1 cellular context compared by ENCODE assay signal in genomic region chr2:128306081-128306930, GRCh38.
TF ChIP-seq lines count a peak whose summit lies in the region.

No MANE protein-coding gene starts in this region.

TF ChIP-seq in HepG2, 621 proteins besides CTCF, POLR2A, EP300 and RAD21 (continued from another document and continues in another):
- TF ChIP-seq E2F5 (CRISPR knock-in tag; conservative IDR thresholded peaks at IDR 0.05) (no peak), SNAPC5 (CRISPR knock-in tag; IDR thresholded peaks at IDR 0.05; ENCODE audit: borderline replicate concordance) (no peak), SNRNP70 (IDR thresholded peaks at IDR 0.05; ENCODE audit: low read depth, low read length) (no peak), MEIS1 (CRISPR knock-in tag; IDR thresholded peaks at IDR 0.05; ENCODE audit: borderline replicate concordance) (no peak), FOXM1 (CRISPR knock-in tag; IDR thresholded peaks at IDR 0.05) (no peak; the same call in 1 of the 2 replicates), SMAD3 (CRISPR knock-in tag; IDR thresholded peaks at IDR 0.05) (peak; percentile 93), ISL2 (CRISPR knock-in tag; IDR thresholded peaks at IDR 0.05) (peak; percentile 93), SOX6 (IDR thresholded peaks at IDR 0.05) (no peak), SOX6 (CRISPR knock-in tag; IDR thresholded peaks at IDR 0.05) (peak; percentile 93), XBP1 (CRISPR knock-in tag; IDR thresholded peaks at IDR 0.05) (no peak), ZNF136 (CRISPR knock-in tag; IDR thresholded peaks at IDR 0.05; ENCODE audit: low read depth) (peak; percentile 80; the same call in 1 of the 2 replicates), KLF11 (CRISPR knock-in tag; IDR thresholded peaks at IDR 0.05) (0 out of 2 replicates have a peak, but pooled peaks have one; percentile 51), PRPF4 (IDR thresholded peaks at IDR 0.05; ENCODE audit: low read depth, low read length, poor library complexity, severe bottlenecking) (no peak), ATF5 (CRISPR knock-in tag; IDR thresholded peaks at IDR 0.05; ENCODE audit: low read depth) (no peak), SIX4 (CRISPR knock-in tag; IDR thresholded peaks at IDR 0.05) (peak; percentile 66), ZMYM2 (CRISPR knock-in tag; IDR thresholded peaks at IDR 0.05) (0 out of 2 replicates have a peak, but pooled peaks have one; percentile 51), POLR2AphosphoS5 (IDR thresholded peaks at IDR 0.05; ENCODE audit: low read depth, low read length) (0 out of 2 replicates have a peak, but pooled peaks have one; percentile 14), ZNF616 (CRISPR knock-in tag; IDR thresholded peaks at IDR 0.05; ENCODE audit: low read depth) (no peak), ZGPAT (CRISPR knock-in tag; IDR thresholded peaks at IDR 0.05) (peak; percentile 80), ZNF44 (CRISPR knock-in tag; IDR thresholded peaks at IDR 0.05) (peak; percentile 77; the same call in 1 of the 2 replicates), ZKSCAN5 (CRISPR knock-in tag; IDR thresholded peaks at IDR 0.05) (no peak), ZNF12 (CRISPR knock-in tag; IDR thresholded peaks at IDR 0.05) (no peak), ZBTB4 (CRISPR knock-in tag; IDR thresholded peaks at IDR 0.05; ENCODE audit: borderline replicate concordance) (peak; percentile 96; the same call in 1 of the 2 replicates), ZNF296 (CRISPR knock-in tag; conservative IDR thresholded peaks at IDR 0.05) (peak; percentile 78; the same call in 1 of the 2 replicates), MXD4 (CRISPR knock-in tag; IDR thresholded peaks at IDR 0.05) (peak; percentile 52; the same call in 1 of the 2 replicates), ONECUT2 (CRISPR knock-in tag; IDR thresholded peaks at IDR 0.05) (0 out of 2 replicates have a peak, but pooled peaks have one; percentile 17), SATB2 (CRISPR knock-in tag; IDR thresholded peaks at IDR 0.05) (no peak), RFX1 (IDR thresholded peaks at IDR 0.05) (no peak; the same call in 1 of the 2 replicates), TBP (CRISPR knock-in tag; IDR thresholded peaks at IDR 0.05) (no peak), ZMYM4 (CRISPR knock-in tag; IDR thresholded peaks at IDR 0.05) (peak; percentile 78), ZNF121 (CRISPR knock-in tag; IDR thresholded peaks at IDR 0.05) (no peak), XRCC5 (optimal IDR thresholded peaks at IDR 0.05; ENCODE audit: low read length) (peak; percentile 90), ZNF740 (CRISPR knock-in tag; IDR thresholded peaks at IDR 0.05) (peak; percentile 31; the same call in 1 of the 2 replicates), ZBTB3 (CRISPR knock-in tag; IDR thresholded peaks at IDR 0.05; ENCODE audit: borderline replicate concordance, low read depth) (no peak), ZNF713 (CRISPR knock-in tag; IDR thresholded peaks at IDR 0.05) (0 out of 2 replicates have a peak, but pooled peaks have one; percentile 71), MTF2 (CRISPR knock-in tag; IDR thresholded peaks at IDR 0.05; ENCODE audit: borderline replicate concordance) (no peak), NAIF1 (CRISPR knock-in tag; IDR thresholded peaks at IDR 0.05; ENCODE audit: borderline replicate concordance) (no peak), ZNF207 (IDR thresholded peaks at IDR 0.05; ENCODE audit: borderline replicate concordance) (no peak), ZSCAN25 (CRISPR knock-in tag; IDR thresholded peaks at IDR 0.05) (peak; percentile 87; the same call in 1 of the 2 replicates), ZFAT (CRISPR knock-in tag; conservative IDR thresholded peaks at IDR 0.05) (no peak), ZNF343 (CRISPR knock-in tag; IDR thresholded peaks at IDR 0.05) (no peak), ZNF24 (IDR thresholded peaks at IDR 0.05) (no peak), ZIK1 (CRISPR knock-in tag; IDR thresholded peaks at IDR 0.05; ENCODE audit: borderline replicate concordance, low read depth) (peak; percentile 82; the same call in 1 of the 2 replicates), ZNF672 (CRISPR knock-in tag; IDR thresholded peaks at IDR 0.05) (no peak), ATF7 (IDR thresholded peaks at IDR 0.05) (peak; percentile 61), ATF7 (CRISPR knock-in tag; IDR thresholded peaks at IDR 0.05) (peak; percentile 94), ZNF660 (CRISPR knock-in tag; IDR thresholded peaks at IDR 0.05; ENCODE audit: borderline replicate concordance, low read depth) (no peak), ATF1 (CRISPR knock-in tag; IDR thresholded peaks at IDR 0.05) (no peak), ZSCAN29 (CRISPR knock-in tag; conservative IDR thresholded peaks at IDR 0.05) (no peak), CREB1 (IDR thresholded peaks at IDR 0.05) (peak; percentile 76), CREB1 (CRISPR knock-in tag; IDR thresholded peaks at IDR 0.05) (no peak; the same call in 1 of the 2 replicates), ZNF10 (CRISPR knock-in tag; IDR thresholded peaks at IDR 0.05; ENCODE audit: borderline replicate concordance, low read depth) (no peak)
- TF ChIP-seq, protein P1, sequence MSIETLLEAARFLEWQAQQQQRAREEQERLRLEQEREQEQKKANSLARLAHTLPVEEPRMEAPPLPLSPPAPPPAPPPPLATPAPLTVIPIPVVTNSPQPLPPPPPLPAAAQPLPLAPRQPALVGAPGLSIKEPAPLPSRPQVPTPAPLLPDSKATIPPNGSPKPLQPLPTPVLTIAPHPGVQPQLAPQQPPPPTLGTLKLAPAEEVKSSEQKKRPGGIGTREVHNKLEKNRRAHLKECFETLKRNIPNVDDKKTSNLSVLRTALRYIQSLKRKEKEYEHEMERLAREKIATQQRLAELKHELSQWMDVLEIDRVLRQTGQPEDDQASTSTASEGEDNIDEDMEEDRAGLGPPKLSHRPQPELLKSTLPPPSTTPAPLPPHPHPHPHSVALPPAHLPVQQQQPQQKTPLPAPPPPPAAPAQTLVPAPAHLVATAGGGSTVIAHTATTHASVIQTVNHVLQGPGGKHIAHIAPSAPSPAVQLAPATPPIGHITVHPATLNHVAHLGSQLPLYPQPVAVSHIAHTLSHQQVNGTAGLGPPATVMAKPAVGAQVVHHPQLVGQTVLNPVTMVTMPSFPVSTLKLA (IDR thresholded peaks at IDR 0.05), result no peak
- TF ChIP-seq, protein P2, sequence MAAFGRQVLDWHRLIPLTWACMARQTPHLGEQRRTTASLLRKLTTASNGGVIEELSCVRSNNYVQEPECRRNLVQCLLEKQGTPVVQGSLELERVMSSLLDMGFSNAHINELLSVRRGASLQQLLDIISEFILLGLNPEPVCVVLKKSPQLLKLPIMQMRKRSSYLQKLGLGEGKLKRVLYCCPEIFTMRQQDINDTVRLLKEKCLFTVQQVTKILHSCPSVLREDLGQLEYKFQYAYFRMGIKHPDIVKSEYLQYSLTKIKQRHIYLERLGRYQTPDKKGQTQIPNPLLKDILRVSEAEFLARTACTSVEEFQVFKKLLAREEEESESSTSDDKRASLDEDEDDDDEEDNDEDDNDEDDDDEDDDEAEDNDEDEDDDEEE (CRISPR knock-in tag; IDR thresholded peaks at IDR 0.05), result no peak
- TF ChIP-seq, protein P3, sequence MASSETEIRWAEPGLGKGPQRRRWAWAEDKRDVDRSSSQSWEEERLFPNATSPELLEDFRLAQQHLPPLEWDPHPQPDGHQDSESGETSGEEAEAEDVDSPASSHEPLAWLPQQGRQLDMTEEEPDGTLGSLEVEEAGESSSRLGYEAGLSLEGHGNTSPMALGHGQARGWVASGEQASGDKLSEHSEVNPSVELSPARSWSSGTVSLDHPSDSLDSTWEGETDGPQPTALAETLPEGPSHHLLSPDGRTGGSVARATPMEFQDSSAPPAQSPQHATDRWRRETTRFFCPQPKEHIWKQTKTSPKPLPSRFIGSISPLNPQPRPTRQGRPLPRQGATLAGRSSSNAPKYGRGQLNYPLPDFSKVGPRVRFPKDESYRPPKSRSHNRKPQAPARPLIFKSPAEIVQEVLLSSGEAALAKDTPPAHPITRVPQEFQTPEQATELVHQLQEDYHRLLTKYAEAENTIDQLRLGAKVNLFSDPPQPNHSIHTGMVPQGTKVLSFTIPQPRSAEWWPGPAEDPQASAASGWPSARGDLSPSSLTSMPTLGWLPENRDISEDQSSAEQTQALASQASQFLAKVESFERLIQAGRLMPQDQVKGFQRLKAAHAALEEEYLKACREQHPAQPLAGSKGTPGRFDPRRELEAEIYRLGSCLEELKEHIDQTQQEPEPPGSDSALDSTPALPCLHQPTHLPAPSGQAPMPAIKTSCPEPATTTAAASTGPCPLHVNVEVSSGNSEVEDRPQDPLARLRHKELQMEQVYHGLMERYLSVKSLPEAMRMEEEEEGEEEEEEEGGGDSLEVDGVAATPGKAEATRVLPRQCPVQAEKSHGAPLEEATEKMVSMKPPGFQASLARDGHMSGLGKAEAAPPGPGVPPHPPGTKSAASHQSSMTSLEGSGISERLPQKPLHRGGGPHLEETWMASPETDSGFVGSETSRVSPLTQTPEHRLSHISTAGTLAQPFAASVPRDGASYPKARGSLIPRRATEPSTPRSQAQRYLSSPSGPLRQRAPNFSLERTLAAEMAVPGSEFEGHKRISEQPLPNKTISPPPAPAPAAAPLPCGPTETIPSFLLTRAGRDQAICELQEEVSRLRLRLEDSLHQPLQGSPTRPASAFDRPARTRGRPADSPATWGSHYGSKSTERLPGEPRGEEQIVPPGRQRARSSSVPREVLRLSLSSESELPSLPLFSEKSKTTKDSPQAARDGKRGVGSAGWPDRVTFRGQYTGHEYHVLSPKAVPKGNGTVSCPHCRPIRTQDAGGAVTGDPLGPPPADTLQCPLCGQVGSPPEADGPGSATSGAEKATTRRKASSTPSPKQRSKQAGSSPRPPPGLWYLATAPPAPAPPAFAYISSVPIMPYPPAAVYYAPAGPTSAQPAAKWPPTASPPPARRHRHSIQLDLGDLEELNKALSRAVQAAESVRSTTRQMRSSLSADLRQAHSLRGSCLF (CRISPR knock-in tag; IDR thresholded peaks at IDR 0.05; ENCODE audit: borderline replicate concordance), result no peak
- TF ChIP-seq, protein P4, sequence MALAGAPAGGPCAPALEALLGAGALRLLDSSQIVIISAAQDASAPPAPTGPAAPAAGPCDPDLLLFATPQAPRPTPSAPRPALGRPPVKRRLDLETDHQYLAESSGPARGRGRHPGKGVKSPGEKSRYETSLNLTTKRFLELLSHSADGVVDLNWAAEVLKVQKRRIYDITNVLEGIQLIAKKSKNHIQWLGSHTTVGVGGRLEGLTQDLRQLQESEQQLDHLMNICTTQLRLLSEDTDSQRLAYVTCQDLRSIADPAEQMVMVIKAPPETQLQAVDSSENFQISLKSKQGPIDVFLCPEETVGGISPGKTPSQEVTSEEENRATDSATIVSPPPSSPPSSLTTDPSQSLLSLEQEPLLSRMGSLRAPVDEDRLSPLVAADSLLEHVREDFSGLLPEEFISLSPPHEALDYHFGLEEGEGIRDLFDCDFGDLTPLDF (CRISPR knock-in tag; IDR thresholded peaks at IDR 0.05), result no peak
- TF ChIP-seq, protein P5, sequence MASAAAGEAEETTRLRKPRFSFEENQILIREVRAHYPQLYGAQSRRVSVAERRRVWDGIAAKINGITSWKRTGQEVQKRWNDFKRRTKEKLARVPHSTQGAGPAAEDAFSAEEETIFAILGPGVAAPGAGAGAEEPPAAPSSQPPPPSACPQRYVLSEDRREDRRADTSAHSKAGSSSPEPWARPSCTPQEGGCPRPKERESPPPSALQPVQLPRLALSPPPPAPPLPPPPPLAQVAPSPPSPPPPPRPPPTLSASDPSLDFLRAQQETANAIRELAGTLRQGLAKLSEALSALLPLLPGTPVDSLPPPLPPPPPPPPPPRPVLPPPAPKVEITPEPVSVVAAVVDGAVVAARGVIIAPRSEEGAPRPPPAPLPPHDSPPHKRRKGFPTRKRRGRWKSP (CRISPR knock-in tag; IDR thresholded peaks at IDR 0.05), result no peak
